In genomic region chr1:15420853-15421465, GRCh38 we compare ENCODE assay signal across 1 cellular context.
TF ChIP-seq lines count a peak whose summit lies in the region.

No MANE protein-coding gene starts in this region.

TF ChIP-seq in HEK293T, 16 proteins besides CTCF, POLR2A, EP300 and RAD21 (continued from another document):
- TF ChIP-seq PKNOX1 (IDR thresholded peaks at IDR 0.05) = no peak
- TF ChIP-seq TARDBP (IDR thresholded peaks at IDR 0.05) = no peak
- no peak for TF ChIP-seq SUZ12 (IDR thresholded peaks at IDR 0.05)
